In the genomic region with DNA sequence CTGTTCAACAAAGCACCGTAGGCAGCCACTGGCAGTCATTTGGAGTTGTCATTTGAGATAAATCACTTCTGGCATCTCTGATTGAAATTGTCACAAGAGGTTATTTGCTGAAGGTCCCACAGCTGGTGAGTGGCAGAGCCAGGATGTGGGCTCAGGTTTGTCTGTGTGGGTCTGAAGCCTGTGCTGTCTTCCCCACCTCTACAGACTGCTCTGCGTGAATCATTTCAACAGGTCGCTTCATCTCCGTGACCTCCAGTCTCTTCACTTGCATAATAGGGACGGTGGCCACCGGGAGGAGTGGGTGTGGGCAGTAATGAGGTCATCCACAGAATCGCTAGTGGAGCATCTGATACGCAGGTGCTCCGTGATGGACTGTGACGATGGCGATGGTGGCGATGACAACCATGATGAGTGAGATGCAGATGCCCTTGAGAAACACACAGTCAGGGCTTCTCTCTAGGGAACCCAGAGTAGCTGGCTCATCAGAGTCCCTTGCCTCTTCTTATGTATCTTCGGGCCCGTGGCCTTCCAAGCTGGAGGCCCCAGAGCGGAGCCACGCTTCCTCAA, we compare ENCODE assay signal across 17 cellular contexts.
A peak's percentile ranks its signal among the peaks of the same experiment; 100 is the strongest.
DNase-seq lines count a peak whose midpoint lies in the region; ATAC-seq and TF ChIP-seq lines count a peak whose summit lies in the region.
"Had no signal": no experiment of that assay in that cellular context is flagged by ENCODE, and none has a peak within 500 bp of the region (broad histone marks: within the 10 kb centered on the region; RNA-seq: fewer than 3 reads in every experiment).

No MANE protein-coding gene starts in this region.

- H3K9ac ChIP-seq in H9 (ENCODE audit: extremely low read depth, insufficient read length, low read length), result no peak overlapping the region

- no peak overlapping the region for H3K18ac ChIP-seq in H9 (ENCODE audit: insufficient read length, low read depth, low read length)

- no peak for DNase-seq in GM23338 (ENCODE audit: low spot score)
- no peak for DNase-seq in H9
- DNase-seq in left cardiac atrium, result peak; percentile 74
- no peak for DNase-seq in natural killer cell
- DNase-seq in NAMALWA (ENCODE audit: low spot score), result no peak
- DNase-seq: BE2C; CD4-positive, alpha-beta memory T cell; COR-L47; DMS153; DMS79 treated with DMSO at 0.1 percent for 48 hours; EL had no signal

- H3K4me1 ChIP-seq in GM23338 (ENCODE audit: insufficient read depth), result peaks cover 8% of the 10 kb centered on the region
- H3K4me1 ChIP-seq in H9 (ENCODE audit: insufficient read depth, low read length), result no peaks in the 10 kb centered on the region
- H3K4me1 ChIP-seq: A549 had no signal

- ATAC-seq in GM23338, result no peak
- peak; percentile 79 to 90 for ATAC-seq in left cardiac atrium
- ATAC-seq in natural killer cell, result peak in 2 of 3 donors; percentile 61 to 63
- ATAC-seq in HG02588 (IDR thresholded peaks at IDR 0.05; ENCODE audit: unreplicated experiment), result no peak
- no peak for ATAC-seq in GM21529 (IDR thresholded peaks at IDR 0.05; ENCODE audit: unreplicated experiment)
- ATAC-seq in HG03432 (IDR thresholded peaks at IDR 0.05; ENCODE audit: unreplicated experiment), result no peak
- ATAC-seq: A549 had no signal

- H3K4me1 Mint-ChIP-seq in GM23338 (peaks cover 13% of the 10 kb centered on the region), H9 (peaks cover 8 to 12% of the 10 kb centered on the region in 2 experiments), natural killer cell (peaks cover 41 to 58% of the 10 kb centered on the region in 2 donors)

- H3F3A ChIP-seq in GM23338 (replicated peaks; ENCODE audit: low read depth), result no peaks in the 10 kb centered on the region

- no peak overlapping the region for H3K14ac ChIP-seq in H9 (ENCODE audit: insufficient read depth, low read length)

- H4K8ac ChIP-seq in H9 (replicated peaks; ENCODE audit: insufficient read length, low read depth, low read length), result no peak overlapping the region

- no peak overlapping the region for H3T11ph ChIP-seq in H9 (ENCODE audit: low read length)

- H3K23ac ChIP-seq in H9 (ENCODE audit: insufficient read length, low read depth, low read length), result no peak overlapping the region

- H3K79me2 ChIP-seq in GM23338 (replicated peaks; ENCODE audit: insufficient read depth) (peaks cover 88% of the 10 kb centered on the region), H9 (ENCODE audit: insufficient read depth, low read length) (peaks cover 2% of the 10 kb centered on the region; the same call in 1 of the 2 replicates)

- H3K9me3 Mint-ChIP-seq in GM23338 (no peaks in the 10 kb centered on the region), H9 (no peaks in the 10 kb centered on the region), natural killer cell (no peaks in the 10 kb centered on the region)
- H3K9me3 Mint-ChIP-seq: IgD-negative memory B cell had no signal

- WGBS in H9 (ENCODE audit: extremely low coverage, insufficient read length, low lambda C conversion rate), result no CpG with 5 or more reads among the region's 16 CpGs

- H2BK20ac ChIP-seq in H9 (ENCODE audit: low read depth, low read length, poor library complexity, severe bottlenecking), result no peak overlapping the region

- H3K4me2 ChIP-seq in GM23338 (no peak overlapping the region), H9 (ENCODE audit: insufficient read depth, insufficient read length, low read length) (no peak overlapping the region)
- H3K4me2 ChIP-seq: A549 had no signal

- H3K36me3 Mint-ChIP-seq in GM23338 (ENCODE audit: low read depth) (peaks cover 14% of the 10 kb centered on the region; the same call in 2 of the 3 replicates), H9 (ENCODE audit: insufficient read depth in 1 of 3, low read depth in 3 of 3) (peaks cover 0 to 14% (median 2%) of the 10 kb centered on the region in 3 experiments; a peak in 6 of 7 replicates), natural killer cell (no peaks in the 10 kb centered on the region)

- H3K4ac ChIP-seq in H9 (ENCODE audit: low read depth, low read length), result no peak overlapping the region

- no peak overlapping the region for H2AFZ ChIP-seq in GM23338
- no peak overlapping the region for H2AFZ ChIP-seq in H9 (ENCODE audit: low read length)

- no peaks in the 10 kb centered on the region for H3K9me2 ChIP-seq in GM23338 (ENCODE audit: insufficient read depth)

- no peak overlapping the region for H2BK12ac ChIP-seq in H9 (ENCODE audit: insufficient read length, low read depth, low read length)

- H4K91ac ChIP-seq in H9 (ENCODE audit: insufficient read length, low read depth, low read length), result no peak overlapping the region

- intact Hi-C loops in left cardiac atrium (cut with DNase I) (no loop called here), natural killer cell (cut with micrococcal nuclease) (no loop called here)

- no peak overlapping the region for H2AK5ac ChIP-seq in H9 (ENCODE audit: insufficient read length, low read length)

- no peak overlapping the region for H2BK120ac ChIP-seq in H9 (ENCODE audit: low read depth, low read length, poor library complexity, severe bottlenecking)

- H4K20me1 ChIP-seq in GM23338 (replicated peaks; ENCODE audit: insufficient read depth) (peaks cover 12% of the 10 kb centered on the region), H9 (ENCODE audit: control insufficient read depth, insufficient read depth, insufficient read length) (no peaks in the 10 kb centered on the region)

- no peak overlapping the region for H2BK15ac ChIP-seq in H9 (ENCODE audit: low read depth, low read length)

- no peak overlapping the region for H4K5ac ChIP-seq in H9 (ENCODE audit: insufficient read length, low read depth, low read length)

- H3K4me3 ChIP-seq in GM23338, result no peak overlapping the region
- H3K4me3 ChIP-seq: A549 had no signal

- H3K4me3 Mint-ChIP-seq in GM23338 (no peak overlapping the region; the same call in 2 of the 3 replicates), H9 (no peak overlapping the region), natural killer cell (no peak overlapping the region)
- H3K4me3 Mint-ChIP-seq: CD4-positive, alpha-beta memory T cell; IgD-negative memory B cell had no signal

- H3K56ac ChIP-seq in H9 (ENCODE audit: insufficient read length, low read depth, low read length), result no peak overlapping the region

- TF ChIP-seq CTCF in GM23338 (conservative IDR thresholded peaks at IDR 0.05; ENCODE audit: low read depth in 2 of 2), result no peak
- no peak for TF ChIP-seq CTCF in H9 (conservative IDR thresholded peaks at IDR 0.05)
- TF ChIP-seq CTCF in natural killer cell (IDR thresholded peaks at IDR 0.05), result no peak

- H3K27me3 ChIP-seq in GM23338 (ENCODE audit: insufficient read depth), result no peaks in the 10 kb centered on the region
- no peaks in the 10 kb centered on the region for H3K27me3 ChIP-seq in H9 (ENCODE audit: insufficient read depth, low read length)
- H3K27me3 ChIP-seq: BE2C had no signal

- H3K27ac ChIP-seq in GM23338 (ENCODE audit: low read depth) (0 out of 2 replicates have a peak overlapping the region, but pooled peaks have one; percentile 19), H9 (ENCODE audit: insufficient read length, low read depth, low read length) (no peak overlapping the region)
- H3K27ac ChIP-seq: A549, C4-2B had no signal

- H3K27me3 Mint-ChIP-seq in GM23338 (ENCODE audit: insufficient read depth, low read depth, poor library complexity) (peaks cover 15% of the 10 kb centered on the region), H9 (ENCODE audit: low read depth) (no peaks in the 10 kb centered on the region), natural killer cell (ENCODE audit: low read depth in 2 of 2) (no peaks in the 10 kb centered on the region)
- H3K27me3 Mint-ChIP-seq: CD4-positive, alpha-beta memory T cell; IgD-negative memory B cell had no signal

- H3K27ac Mint-ChIP-seq in GM23338, result no peak overlapping the region
- peak overlapping the region in 2 of 3 experiments; percentile 50 to 57; a peak in 2 of 7 replicates for H3K27ac Mint-ChIP-seq in H9
- peak overlapping the region; percentile 68 to 80 for H3K27ac Mint-ChIP-seq in natural killer cell

- H3K79me1 ChIP-seq in H9 (ENCODE audit: insufficient read depth, low read depth, low read length, poor library complexity, severe bottlenecking), result no peaks in the 10 kb centered on the region

- H3K23me2 ChIP-seq in H9 (ENCODE audit: insufficient read length, low read depth, low read length, poor library complexity, severe bottlenecking), result no peaks in the 10 kb centered on the region

- no peak overlapping the region for H2BK5ac ChIP-seq in H9 (ENCODE audit: insufficient read length, low read length)

- no peaks in the 10 kb centered on the region for H3K36me3 ChIP-seq in GM23338 (ENCODE audit: insufficient read depth)

- H3K9me3 ChIP-seq in H9 (ENCODE audit: control insufficient read depth, low read depth, low read length), result no peaks in the 10 kb centered on the region
- H3K9me3 ChIP-seq: A549, BE2C had no signal

TF ChIP-seq in GM23338, 12 proteins besides CTCF, POLR2A, EP300 and RAD21:
- TF ChIP-seq STAT1 (IDR thresholded peaks at IDR 0.05; ENCODE audit: unreplicated experiment) (no peak), NANOG (IDR thresholded peaks at IDR 0.05; ENCODE audit: borderline replicate concordance) (no peak), ZNF114 (CRISPR knock-in tag; IDR thresholded peaks at IDR 0.05) (no peak), EZH2phosphoT487 (IDR thresholded peaks at IDR 0.05; ENCODE audit: unreplicated experiment) (no peak)

Comparison
In these comparisons a context has a peak if more than half of its experiments do, and no peak if none do; other contexts are left out.
1. ATAC-seq: peak in left cardiac atrium (2 of 2) and natural killer cell (2 of 3); none in GM23338 (single experiment), HG02588 (single experiment), GM21529 (single experiment) and HG03432 (single experiment).